Comparison of ENCODE assay signal across 1 cellular context in the genomic region with DNA sequence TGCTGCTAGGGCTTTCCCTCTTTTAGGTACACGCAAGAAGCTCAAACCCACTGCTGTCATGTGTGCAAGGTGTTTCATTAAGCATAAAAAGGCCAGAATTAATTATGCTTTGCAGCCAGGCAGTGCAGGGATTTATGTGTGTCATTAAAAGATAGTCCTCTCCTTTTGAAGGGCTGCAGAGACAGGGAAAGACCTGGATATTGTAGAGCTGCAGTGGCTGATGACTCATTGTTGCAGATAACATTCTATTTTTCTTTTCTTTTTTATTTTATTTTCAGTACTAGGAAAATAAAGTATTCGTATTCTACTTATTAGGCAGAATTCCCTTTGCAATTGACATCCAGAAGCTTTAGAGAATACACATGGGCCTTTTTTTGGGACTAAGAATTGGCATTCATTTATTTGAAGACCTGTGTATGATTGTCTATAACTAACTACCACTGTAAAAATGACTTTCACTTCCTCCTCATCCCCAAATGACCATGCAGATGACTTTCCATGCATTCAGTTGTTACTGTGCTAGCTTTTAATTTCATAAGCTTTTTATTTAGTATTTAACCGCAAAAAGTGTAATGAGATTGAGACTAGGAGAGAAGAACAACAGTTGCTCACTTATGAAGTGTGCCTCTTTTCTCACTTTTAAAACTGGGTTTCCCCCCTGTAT.
TF ChIP-seq lines count a peak whose summit lies in the region.

No MANE protein-coding gene starts in this region.

TF ChIP-seq in GM12878, 131 proteins besides CTCF, POLR2A, EP300 and RAD21 (continued from another document):
- TF ChIP-seq, protein P1, sequence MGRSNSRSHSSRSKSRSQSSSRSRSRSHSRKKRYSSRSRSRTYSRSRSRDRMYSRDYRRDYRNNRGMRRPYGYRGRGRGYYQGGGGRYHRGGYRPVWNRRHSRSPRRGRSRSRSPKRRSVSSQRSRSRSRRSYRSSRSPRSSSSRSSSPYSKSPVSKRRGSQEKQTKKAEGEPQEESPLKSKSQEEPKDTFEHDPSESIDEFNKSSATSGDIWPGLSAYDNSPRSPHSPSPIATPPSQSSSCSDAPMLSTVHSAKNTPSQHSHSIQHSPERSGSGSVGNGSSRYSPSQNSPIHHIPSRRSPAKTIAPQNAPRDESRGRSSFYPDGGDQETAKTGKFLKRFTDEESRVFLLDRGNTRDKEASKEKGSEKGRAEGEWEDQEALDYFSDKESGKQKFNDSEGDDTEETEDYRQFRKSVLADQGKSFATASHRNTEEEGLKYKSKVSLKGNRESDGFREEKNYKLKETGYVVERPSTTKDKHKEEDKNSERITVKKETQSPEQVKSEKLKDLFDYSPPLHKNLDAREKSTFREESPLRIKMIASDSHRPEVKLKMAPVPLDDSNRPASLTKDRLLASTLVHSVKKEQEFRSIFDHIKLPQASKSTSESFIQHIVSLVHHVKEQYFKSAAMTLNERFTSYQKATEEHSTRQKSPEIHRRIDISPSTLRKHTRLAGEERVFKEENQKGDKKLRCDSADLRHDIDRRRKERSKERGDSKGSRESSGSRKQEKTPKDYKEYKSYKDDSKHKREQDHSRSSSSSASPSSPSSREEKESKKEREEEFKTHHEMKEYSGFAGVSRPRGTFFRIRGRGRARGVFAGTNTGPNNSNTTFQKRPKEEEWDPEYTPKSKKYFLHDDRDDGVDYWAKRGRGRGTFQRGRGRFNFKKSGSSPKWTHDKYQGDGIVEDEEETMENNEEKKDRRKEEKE (IDR thresholded peaks at IDR 0.05) = no peak
- TF ChIP-seq KDM1A (IDR thresholded peaks at IDR 0.05; ENCODE audit: borderline replicate concordance) (no peak), BMI1 (IDR thresholded peaks at IDR 0.05; ENCODE audit: borderline replicate concordance) (no peak), ZNF24 (IDR thresholded peaks at IDR 0.05) (no peak), SPI1 (IDR thresholded peaks at IDR 0.05; ENCODE audit: borderline replicate concordance, insufficient read depth, low read depth, low read length) (peak; percentile 64), SRF (IDR thresholded peaks at IDR 0.05; ENCODE audit: low read depth in 2 of 2, low read length in 2 of 2) (no peak), YY1 (IDR thresholded peaks at IDR 0.05; ENCODE audit: low read depth, low read length) (no peak), BRCA1 (IDR thresholded peaks at IDR 0.05; ENCODE audit: low read depth, low read length) (no peak), RAD51 (IDR thresholded peaks at IDR 0.05) (no peak), SREBF2 (IDR thresholded peaks at IDR 0.05; ENCODE audit: low read length) (no peak)
- TF ChIP-seq, protein P2, sequence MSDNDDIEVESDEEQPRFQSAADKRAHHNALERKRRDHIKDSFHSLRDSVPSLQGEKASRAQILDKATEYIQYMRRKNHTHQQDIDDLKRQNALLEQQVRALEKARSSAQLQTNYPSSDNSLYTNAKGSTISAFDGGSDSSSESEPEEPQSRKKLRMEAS (IDR thresholded peaks at IDR 0.05; ENCODE audit: low read depth, low read length) = no peak
- TF ChIP-seq, protein P3, sequence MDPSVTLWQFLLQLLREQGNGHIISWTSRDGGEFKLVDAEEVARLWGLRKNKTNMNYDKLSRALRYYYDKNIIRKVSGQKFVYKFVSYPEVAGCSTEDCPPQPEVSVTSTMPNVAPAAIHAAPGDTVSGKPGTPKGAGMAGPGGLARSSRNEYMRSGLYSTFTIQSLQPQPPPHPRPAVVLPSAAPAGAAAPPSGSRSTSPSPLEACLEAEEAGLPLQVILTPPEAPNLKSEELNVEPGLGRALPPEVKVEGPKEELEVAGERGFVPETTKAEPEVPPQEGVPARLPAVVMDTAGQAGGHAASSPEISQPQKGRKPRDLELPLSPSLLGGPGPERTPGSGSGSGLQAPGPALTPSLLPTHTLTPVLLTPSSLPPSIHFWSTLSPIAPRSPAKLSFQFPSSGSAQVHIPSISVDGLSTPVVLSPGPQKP (IDR thresholded peaks at IDR 0.05; ENCODE audit: low read depth, low read length) = no peak
- TF ChIP-seq, protein P4, sequence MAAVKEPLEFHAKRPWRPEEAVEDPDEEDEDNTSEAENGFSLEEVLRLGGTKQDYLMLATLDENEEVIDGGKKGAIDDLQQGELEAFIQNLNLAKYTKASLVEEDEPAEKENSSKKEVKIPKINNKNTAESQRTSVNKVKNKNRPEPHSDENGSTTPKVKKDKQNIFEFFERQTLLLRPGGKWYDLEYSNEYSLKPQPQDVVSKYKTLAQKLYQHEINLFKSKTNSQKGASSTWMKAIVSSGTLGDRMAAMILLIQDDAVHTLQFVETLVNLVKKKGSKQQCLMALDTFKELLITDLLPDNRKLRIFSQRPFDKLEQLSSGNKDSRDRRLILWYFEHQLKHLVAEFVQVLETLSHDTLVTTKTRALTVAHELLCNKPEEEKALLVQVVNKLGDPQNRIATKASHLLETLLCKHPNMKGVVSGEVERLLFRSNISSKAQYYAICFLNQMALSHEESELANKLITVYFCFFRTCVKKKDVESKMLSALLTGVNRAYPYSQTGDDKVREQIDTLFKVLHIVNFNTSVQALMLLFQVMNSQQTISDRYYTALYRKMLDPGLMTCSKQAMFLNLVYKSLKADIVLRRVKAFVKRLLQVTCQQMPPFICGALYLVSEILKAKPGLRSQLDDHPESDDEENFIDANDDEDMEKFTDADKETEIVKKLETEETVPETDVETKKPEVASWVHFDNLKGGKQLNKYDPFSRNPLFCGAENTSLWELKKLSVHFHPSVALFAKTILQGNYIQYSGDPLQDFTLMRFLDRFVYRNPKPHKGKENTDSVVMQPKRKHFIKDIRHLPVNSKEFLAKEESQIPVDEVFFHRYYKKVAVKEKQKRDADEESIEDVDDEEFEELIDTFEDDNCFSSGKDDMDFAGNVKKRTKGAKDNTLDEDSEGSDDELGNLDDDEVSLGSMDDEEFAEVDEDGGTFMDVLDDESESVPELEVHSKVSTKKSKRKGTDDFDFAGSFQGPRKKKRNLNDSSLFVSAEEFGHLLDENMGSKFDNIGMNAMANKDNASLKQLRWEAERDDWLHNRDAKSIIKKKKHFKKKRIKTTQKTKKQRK (IDR thresholded peaks at IDR 0.05; ENCODE audit: low read depth, low read length) = no peak
